In the genomic region with DNA sequence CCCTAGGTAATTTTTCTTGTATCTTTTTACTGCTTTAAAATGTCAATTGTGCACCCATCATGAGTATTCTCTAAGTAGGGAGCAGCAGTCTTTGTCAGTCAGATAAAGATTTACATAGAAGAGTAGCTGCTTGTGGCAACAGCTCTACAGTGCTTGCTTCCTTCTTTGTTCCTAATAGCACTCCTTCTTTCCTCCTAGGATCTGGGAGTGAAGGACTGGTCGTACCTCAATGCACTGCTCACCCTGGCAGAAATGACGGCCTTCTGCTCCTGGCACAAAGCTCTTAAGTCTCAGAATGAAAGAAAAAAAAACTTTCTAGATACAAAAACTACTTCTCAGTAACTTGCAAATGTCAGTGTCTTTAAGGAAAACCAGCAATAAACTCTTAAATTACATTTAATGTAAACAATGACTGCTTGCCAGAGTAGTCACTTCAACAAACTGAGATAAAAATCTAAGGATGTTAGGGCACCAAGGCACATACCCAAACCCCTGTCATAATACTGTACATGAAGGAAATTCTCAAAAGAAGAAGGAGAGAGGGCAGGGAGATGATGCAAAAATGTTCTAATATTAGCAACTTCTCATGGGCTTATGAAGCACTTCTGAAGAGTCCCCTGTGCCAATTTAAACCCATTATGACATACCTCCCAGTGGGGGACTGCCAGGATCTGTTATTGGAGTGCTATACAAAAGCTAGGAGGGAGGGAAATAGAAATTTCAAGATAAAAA, we compare ENCODE assay signal across 9 cellular contexts. TPM values are rescaled to one million over a fixed set of nuclear protein-coding genes. Genes with fewer than 3 reads are reported as not detected.
DNase-seq lines count a peak whose midpoint lies in the region; ATAC-seq and TF ChIP-seq lines count a peak whose summit lies in the region.
"Had no signal": no experiment of that assay in that cellular context is flagged by ENCODE, and none has a peak within 500 bp of the region (broad histone marks: within the 10 kb centered on the region; RNA-seq: fewer than 3 reads in every experiment).

No MANE protein-coding gene starts in this region.

- H3K4me1 ChIP-seq in left lung (peaks cover 10 to 45% of the 10 kb centered on the region in 2 donors), BE2C (0 out of 2 replicates have a peak, but pooled peaks cover 2% of the 10 kb centered on the region)

- H3K9me3 Mint-ChIP-seq in natural killer cell: no peaks in the 10 kb centered on the region

- peak; percentile 75 for ATAC-seq in left lung
- no peak for ATAC-seq in natural killer cell

- H3K27ac Mint-ChIP-seq in natural killer cell: no peak overlapping the region

- H3K36me3 ChIP-seq in left lung (peaks cover 0 to 42% of the 10 kb centered on the region in 2 donors), BE2C (peaks cover 22% of the 10 kb centered on the region)

- no peak overlapping the region for H3K4me3 Mint-ChIP-seq in natural killer cell

- intact Hi-C loops in left lung (cut with DNase I) (no loop called here), natural killer cell (cut with micrococcal nuclease) (no loop called here), posterior cingulate gyrus (cut with DNase I) (no loop called here)

- peaks cover 16 to 23% of the 10 kb centered on the region in 2 donors for H3K4me1 Mint-ChIP-seq in natural killer cell

- no peak for TF ChIP-seq CTCF in AG10803 (conservative IDR thresholded peaks at IDR 0.05; ENCODE audit: low read length)
- no peak for TF ChIP-seq CTCF in LNCaP clone FGC (IDR thresholded peaks at IDR 0.05; ENCODE audit: control insufficient read depth, extremely low read depth, insufficient read depth)
- TF ChIP-seq CTCF in left lung (IDR thresholded peaks at IDR 0.05): no peak
- TF ChIP-seq CTCF in natural killer cell (IDR thresholded peaks at IDR 0.05): no peak
- no peak for TF ChIP-seq CTCF in BE2C (IDR thresholded peaks at IDR 0.05; ENCODE audit: low read depth, low read length)

- H3K36me3 Mint-ChIP-seq in natural killer cell: no peaks in the 10 kb centered on the region

- DNase-seq in AG10803 (ENCODE audit: low read depth) (peak; percentile 90), LNCaP clone FGC (ENCODE audit: low read depth) (peak; percentile 56), amniotic stem cell (lab: John Stamatoyannopoulos, UW) (peak; percentile 18), left lung (no peak), natural killer cell (no peak), BE2C (no peak), posterior cingulate gyrus (no peak)
- DNase-seq in NK-92 treated with Interleukin-12 subunit alpha and Interleukin-12 subunit beta, amount 100 ng/mL, for 24 hours (lab: John Stamatoyannopoulos, UW): no peak
- DNase-seq: stimulated activated CD4-positive, alpha-beta T cell treated with anti-CD3 and anti-CD28 coated beads, Interleukin-4, amount 100 ng/mL, for 1 hour had no signal

- no peaks in the 10 kb centered on the region for H3K27me3 Mint-ChIP-seq in natural killer cell (ENCODE audit: low read depth in 2 of 2)

- H3K27ac ChIP-seq in left lung: peak overlapping the region in 1 of 2 donors; percentile 37

- H3K9me3 ChIP-seq in left lung: no peaks in the 10 kb centered on the region
- H3K9me3 ChIP-seq in BE2C: no peaks in the 10 kb centered on the region

- H3K4me3 ChIP-seq in AG10803 (ENCODE audit: low read length) (no peak overlapping the region), LNCaP clone FGC (ENCODE audit: low read depth, low read length) (no peak overlapping the region), left lung (no peak overlapping the region), BE2C (ENCODE audit: low read depth, low read length) (no peak overlapping the region)

- no peaks in the 10 kb centered on the region for H3K27me3 ChIP-seq in left lung
- no peaks in the 10 kb centered on the region for H3K27me3 ChIP-seq in BE2C

RNA-seq across cellular contexts. Expression of a gene that starts 34.0 kb away (rescaled TPM):
- total RNA-seq in left lung (10 to 100 TPM; 26.0 to 28.7 TPM), natural killer cell (10 to 100 TPM; 34.7 to 41.6 (median 37.0) TPM)
- polyA plus RNA-seq in BE2C (2012; ENCODE audit: insufficient read depth, insufficient read length, low read depth): 27.3 TPM

Comparison
In these comparisons a context has a peak if more than half of its experiments do, and no peak if none do; other contexts are left out.
1. DNase-seq: peak in AG10803 (single experiment), LNCaP clone FGC (single experiment) and amniotic stem cell (single experiment); none in left lung (0 of 2), natural killer cell (single experiment), BE2C (single experiment), posterior cingulate gyrus (0 of 10) and NK-92 treated with Interleukin-12 subunit alpha and Interleukin-12 subunit beta, amount 100 ng/mL, for 24 hours (single experiment).